In genomic region chr2:99490088-99491065, GRCh38 we compare ENCODE assay signal across 8 cellular contexts. TPM values are rescaled to one million over a fixed set of nuclear protein-coding genes. Genes with fewer than 3 reads are reported as not detected.
DNase-seq lines count a peak whose midpoint lies in the region; ATAC-seq and TF ChIP-seq lines count a peak whose summit lies in the region.

No MANE protein-coding gene starts in this region.

- H3K36me3 Mint-ChIP-seq in activated T-cell treated with anti-CD3 and anti-CD28 coated beads, Interleukin-2, amount 50 U/mL, for 72 hours (ENCODE audit: insufficient read depth in 2 of 2): peaks cover 4 to 6% of the 10 kb centered on the region in 2 donors

- peak overlapping the region; percentile 98 for H3K27ac Mint-ChIP-seq in activated T-cell treated with anti-CD3 and anti-CD28 coated beads, Interleukin-2, amount 50 U/mL, for 72 hours

- H3K9me3 Mint-ChIP-seq in activated T-cell treated with anti-CD3 and anti-CD28 coated beads, Interleukin-2, amount 50 U/mL, for 72 hours: peaks cover 0 to 1% of the 10 kb centered on the region in 2 donors

- H3K4me3 Mint-ChIP-seq in activated T-cell treated with anti-CD3 and anti-CD28 coated beads, Interleukin-2, amount 50 U/mL, for 72 hours: peak overlapping the region; percentile 91 to 97

- peak; percentile 81 for ATAC-seq in GM21737 (IDR thresholded peaks at IDR 0.05; ENCODE audit: unreplicated experiment)
- peak; percentile 88 to 91 for ATAC-seq in activated T-cell treated with anti-CD3 and anti-CD28 coated beads, Interleukin-2, amount 50 U/mL, for 72 hours (replicated peaks in 1 of 2)

- WGBS in esophagus muscularis mucosa: 5% methylated on average over 24 of the region's 81 CpGs

- intact Hi-C loops in esophagus muscularis mucosa (cut with DNase I): loop anchor here (2.0 to 5.0 kb wide), 2 partner anchors 58 to 154 kb away; partner anchors contain the start of genes EIF5B and TXNDC9

- no peak for TF ChIP-seq EP300 in esophagus muscularis mucosa (IDR thresholded peaks at IDR 0.05)

- peaks cover 21 to 44% (median 29%) of the 10 kb centered on the region in 4 donors for H3K4me1 ChIP-seq in esophagus muscularis mucosa
- peaks cover 19% of the 10 kb centered on the region for H3K4me1 ChIP-seq in muscle layer of colon (ENCODE audit: insufficient read depth, low read length)

- no peaks in the 10 kb centered on the region for H3K27me3 ChIP-seq in esophagus muscularis mucosa
- H3K27me3 ChIP-seq in muscle layer of colon (ENCODE audit: control insufficient read depth in 1 of 2, insufficient read depth in 2 of 2, low read length in 2 of 2): no peaks in the 10 kb centered on the region

- no peaks in the 10 kb centered on the region for H3K36me3 ChIP-seq in esophagus muscularis mucosa
- no peaks in the 10 kb centered on the region for H3K36me3 ChIP-seq in muscle layer of colon (ENCODE audit: insufficient read depth, low read length)

- TF ChIP-seq CTCF in esophagus muscularis mucosa (IDR thresholded peaks at IDR 0.05): peak; percentile 64 to 82 (median 67)

- H3K27ac ChIP-seq in esophagus muscularis mucosa (replicated peaks in 1 of 4) (peak overlapping the region; percentile 97 to 99 (median 99)), muscle layer of colon (ENCODE audit: low read depth, low read length) (peak overlapping the region; percentile 94)

- peak overlapping the region; percentile 88 to 97 (median 94) for H3K4me3 ChIP-seq in esophagus muscularis mucosa
- H3K4me3 ChIP-seq in muscle layer of colon (ENCODE audit: low read depth in 1 of 2, low read length in 2 of 2): peak overlapping the region; percentile 71 to 76

- no peaks in the 10 kb centered on the region for H3K9me3 ChIP-seq in esophagus muscularis mucosa
- no peaks in the 10 kb centered on the region for H3K9me3 ChIP-seq in muscle layer of colon (ENCODE audit: low read length)

- peaks cover 47% of the 10 kb centered on the region for H3K4me1 Mint-ChIP-seq in activated T-cell treated with anti-CD3 and anti-CD28 coated beads, Interleukin-2, amount 50 U/mL, for 72 hours (ENCODE audit: low read depth)

- DNase-seq in DMS53 treated with DMSO at 0.1 percent for 48 hours (lab: John Stamatoyannopoulos, UW; ENCODE audit: unreplicated experiment): peak; percentile 98
- DNase-seq in KG1 (lab: John Stamatoyannopoulos, UW): peak; percentile 82
- peak; percentile 94 for DNase-seq in activated T-cell treated with anti-CD3 and anti-CD28 coated beads, Interleukin-2, amount 50 U/mL, for 72 hours
- DNase-seq in esophagus muscularis mucosa (ENCODE audit: extremely low spot score): peak; percentile 96
- peak; percentile 84 to 85 for DNase-seq in stimulated activated CD8-positive, alpha-beta memory T cell treated with anti-CD3 and anti-CD28 coated beads, Interleukin-7, amount 100 ng/mL, for 1 hour (ENCODE audit: low read depth in 2 of 2)

- no peak for TF ChIP-seq POLR2A in esophagus muscularis mucosa (IDR thresholded peaks at IDR 0.05; ENCODE audit: low read depth)

- no peak overlapping the region for H3K9ac ChIP-seq in muscle layer of colon (ENCODE audit: low read length)

- H3K27me3 Mint-ChIP-seq in activated T-cell treated with anti-CD3 and anti-CD28 coated beads, Interleukin-2, amount 50 U/mL, for 72 hours (ENCODE audit: low read depth): peaks cover 6% of the 10 kb centered on the region

TF ChIP-seq in PFSK-1, 5 proteins besides CTCF, POLR2A, EP300 and RAD21:
- no peak; the same call in 1 of the 2 replicates for TF ChIP-seq POLR2AphosphoS5 (IDR thresholded peaks at IDR 0.05; ENCODE audit: low read depth, low read length)
- TF ChIP-seq FOXP2 (optimal IDR thresholded peaks at IDR 0.05; ENCODE audit: borderline replicate concordance, extremely low read depth, extremely low read length, insufficient read depth): peak; percentile 94
- TF ChIP-seq REST (IDR thresholded peaks at IDR 0.05; ENCODE audit: insufficient read depth in 1 of 2, low read depth in 2 of 2, low read length in 2 of 2): no peak
- no peak for TF ChIP-seq TAF1 (IDR thresholded peaks at IDR 0.05; ENCODE audit: borderline replicate concordance, insufficient read depth, low read length)
- TF ChIP-seq SIN3A (IDR thresholded peaks at IDR 0.05; ENCODE audit: borderline replicate concordance, insufficient read depth, low read length): no peak

RNA-seq across cellular contexts. Expression of gene REV1, which starts 0.6 kb away (rescaled TPM):
- 13.9 TPM for polyA plus RNA-seq in PFSK-1 (2012; ENCODE audit: insufficient read length, low read depth)
- 10 to 100 TPM; 39.8 to 51.4 TPM for total RNA-seq in activated T-cell treated with anti-CD3 and anti-CD28 coated beads, Interleukin-2, amount 50 U/mL, for 72 hours
- 10 to 100 TPM; 26.7 to 47.7 (median 31.4) TPM for total RNA-seq in esophagus muscularis mucosa

Comparison
In these comparisons a context has a peak if more than half of its experiments do, and no peak if none do; other contexts are left out.
1. Peak in every context shown above with its lines: DNase-seq, ATAC-seq, H3K4me3 ChIP-seq and H3K27ac ChIP-seq.